34 cellular contexts compared by ENCODE assay signal in the genomic region with DNA sequence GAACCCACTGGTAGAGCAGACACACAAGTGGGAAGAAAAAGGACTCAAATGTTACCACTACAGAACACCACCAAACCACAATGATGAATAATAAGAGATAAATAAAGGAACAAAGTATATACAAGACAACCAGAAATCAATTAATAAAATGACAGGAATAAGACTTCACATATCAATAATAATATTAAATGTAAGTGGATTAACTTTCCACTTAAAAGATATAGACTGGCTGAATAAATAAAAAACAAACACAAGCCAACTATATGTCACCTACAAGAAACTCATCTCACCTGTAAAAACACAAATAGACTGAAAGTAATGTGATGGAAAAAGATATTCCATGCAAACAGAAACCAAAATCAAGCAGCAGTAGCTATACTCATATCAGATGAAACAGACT. TPM values are rescaled to one million over a fixed set of nuclear protein-coding genes. Genes with fewer than 3 reads are reported as not detected.
"Had no signal": no experiment of that assay in that cellular context is flagged by ENCODE, and none has a peak within 500 bp of the region (broad histone marks: within the 10 kb centered on the region; RNA-seq: fewer than 3 reads in every experiment).

No MANE protein-coding gene starts in this region.

- H3K36me3 ChIP-seq: adrenal gland, ascending aorta, brain microvascular endothelial cell, breast epithelium, cardiac muscle cell had no signal

- ATAC-seq: activated naive CD4-positive, alpha-beta T cell treated with anti-CD3 and anti-CD28 coated beads, Interleukin-2, amount 50 U/mL, for 72 hours; activated naive CD8-positive, alpha-beta T cell treated with anti-CD3 and anti-CD28 coated beads, Interleukin-2, amount 50 U/mL, for 24 hours; activated T-cell treated with anti-CD3 and anti-CD28 coated beads, Interleukin-2, amount 50 U/mL, for 4 hours; activated T-cell treated with anti-CD3 and anti-CD28 coated beads, Interleukin-2, amount 50 U/mL, for 72 hours; activated T-helper 17 cell treated with anti-CD3 and anti-CD28 coated beads, Interleukin-2, amount 50 U/mL, for 72 hours; body of pancreas had no signal

- DNase-seq: activated effector memory CD4-positive, alpha-beta T cell treated with anti-CD3 and anti-CD28 coated beads, Interleukin-2, amount 50 U/mL, for 16 hours; activated effector memory CD4-positive, alpha-beta T cell treated with Interleukin-2 at 50 U/mL for 16 hours; activated gamma-delta T cell; activated gamma-delta T cell treated with Interleukin-2 at 50 U/mL for 16 hours; activated naive CD4-positive, alpha-beta T cell; activated naive CD4-positive, alpha-beta T cell treated with anti-CD3 and anti-CD28 coated beads for 36 hours; activated naive CD4-positive, alpha-beta T cell treated with anti-CD3 and anti-CD28 coated beads, Interleukin-2, amount 10 ng/mL, durations not matched to agents 7 days and 5 days; activated naive CD4-positive, alpha-beta T cell treated with anti-CD3 and anti-CD28 coated beads, Interleukin-2, amount 50 U/mL, for 16 hours; activated naive CD4-positive, alpha-beta T cell treated with Interleukin-2 at 50 U/mL for 16 hours; activated naive CD8-positive, alpha-beta T cell treated with anti-CD3 and anti-CD28 coated beads for 36 hours; activated naive CD8-positive, alpha-beta T cell treated with anti-CD3 and anti-CD28 coated beads, Interleukin-2, amount 10 ng/mL, durations not matched to agents 7 days and 5 days; activated naive CD8-positive, alpha-beta T cell treated with anti-CD3 and anti-CD28 coated beads, Interleukin-2, amount 50 U/mL, for 24 hours; activated T-cell treated with anti-CD3 and anti-CD28 coated beads, Interleukin-2, amount 50 U/mL, for 24 hours; activated T-cell treated with anti-CD3 and anti-CD28 coated beads, Interleukin-2, amount 50 U/mL, for 4 hours; activated T-cell treated with anti-CD3 and anti-CD28 coated beads, Interleukin-2, amount 50 U/mL, for 48 hours; activated T-cell treated with anti-CD3 and anti-CD28 coated beads, Interleukin-2, amount 50 U/mL, for 72 hours; adrenal gland; amniotic stem cell; amygdala; anterior cingulate cortex; aorta; body of pancreas; brain microvascular endothelial cell; caudate nucleus; central memory CD4-positive, alpha-beta T cell; cerebellar nuclear complex had no signal

- FAIRE-seq: astrocyte, bronchial epithelial cell had no signal

- H3K27me3 ChIP-seq: adrenal gland, ascending aorta, body of pancreas, breast epithelium had no signal

- H3K4me1 ChIP-seq: adrenal gland, ascending aorta, body of pancreas, breast epithelium had no signal

- H3K27ac ChIP-seq: adrenal gland, ascending aorta, body of pancreas, brain microvascular endothelial cell, breast epithelium, cardiac muscle cell had no signal

- H3K4me3 ChIP-seq: adrenal gland, ascending aorta, body of pancreas, breast epithelium, cardiac muscle cell had no signal

- H3K9me3 ChIP-seq: adrenal gland had no signal

RNA-seq across cellular contexts. Expression of a gene that starts 6.9 kb away (rescaled TPM):
- total RNA-seq: activated T-helper 1 cell treated with anti-CD3 and anti-CD28 coated beads, Interleukin-12 subunit alpha, Interleukin-12 subunit beta, Interleukin-2, Interleukin-4 antibody, amounts not matched to agents 30 ng/mL and 10 ng/mL and 1 ng/mL, durations not matched to agents 14 hours and 24 hours and 36 hours; bronchial epithelial cell; cardiac muscle cell had no signal
- polyA plus RNA-seq: cardiac muscle cell had no signal
